ENCODE assay signal across 10 cellular contexts in genomic region chr2:204842731-204843490, GRCh38.
DNase-seq lines count a peak whose midpoint lies in the region; ATAC-seq lines count a peak whose summit lies in the region.
"Had no signal": no experiment of that assay in that cellular context is flagged by ENCODE, and none has a peak within 500 bp of the region (broad histone marks: within the 10 kb centered on the region; RNA-seq: fewer than 3 reads in every experiment).

No MANE protein-coding gene starts in this region.

- H3K9me3 Mint-ChIP-seq in activated naive CD4-positive, alpha-beta T cell treated with anti-CD3 and anti-CD28 coated beads, Interleukin-2, amount 50 U/mL, for 72 hours, result no peaks in the 10 kb centered on the region
- H3K9me3 Mint-ChIP-seq in stimulated activated naive CD8-positive, alpha-beta T cell treated with anti-CD3 and anti-CD28 coated beads, Interleukin-15, amount 100 ng/mL, for 72 hours, result no peaks in the 10 kb centered on the region

- no peaks in the 10 kb centered on the region for H3K27me3 Mint-ChIP-seq in stimulated activated naive CD8-positive, alpha-beta T cell treated with anti-CD3 and anti-CD28 coated beads, Interleukin-15, amount 100 ng/mL, for 72 hours
- H3K27me3 Mint-ChIP-seq: B cell had no signal

- H3K4me1 Mint-ChIP-seq in stimulated activated naive CD8-positive, alpha-beta T cell treated with anti-CD3 and anti-CD28 coated beads, Interleukin-15, amount 100 ng/mL, for 72 hours, result peaks cover 16% of the 10 kb centered on the region
- H3K4me1 Mint-ChIP-seq: B cell had no signal

- peak; percentile 86 to 92 for ATAC-seq in activated CD4-positive, CD25-positive, alpha-beta regulatory T cell treated with anti-CD3 and anti-CD28 coated beads, Interleukin-2, amount 50 U/mL, for 24 hours
- ATAC-seq in activated naive CD4-positive, alpha-beta T cell treated with anti-CD3 and anti-CD28 coated beads, Interleukin-2, amount 50 U/mL, for 72 hours, result peak; percentile 75 to 98
- ATAC-seq in stimulated activated naive CD8-positive, alpha-beta T cell treated with anti-CD3 and anti-CD28 coated beads, Interleukin-15, amount 100 ng/mL, for 72 hours, result peak; percentile 91
- no peak for ATAC-seq in HG02938 (IDR thresholded peaks at IDR 0.05; ENCODE audit: unreplicated experiment)

- DNase-seq in activated CD4-positive, CD25-positive, alpha-beta regulatory T cell (lab: John Stamatoyannopoulos, UW), result no peak
- DNase-seq in activated naive CD4-positive, alpha-beta T cell treated with anti-CD3 and anti-CD28 coated beads, Interleukin-2, amount 50 U/mL, for 72 hours (ENCODE audit: low spot score in 2 of 2), result peak in 1 of 2 donors; percentile 9
- DNase-seq in inferior parietal cortex (ENCODE audit: extremely low spot score), result peak; percentile 58
- DNase-seq in stimulated activated naive CD8-positive, alpha-beta T cell treated with anti-CD3 and anti-CD28 coated beads, Interleukin-15, amount 100 ng/mL, for 72 hours, result peak in 1 of 2 donors; percentile 10
- no peak for DNase-seq in activated CD4-positive, CD25-positive, alpha-beta regulatory T cell treated with anti-CD3 and anti-CD28 coated beads, Interleukin-2, amount 50 U/mL, for 72 hours
- DNase-seq in HUDEP-2 (lab: John Stamatoyannopoulos, UW; ENCODE audit: unreplicated experiment in 76 of 76), result no peak
- DNase-seq: NCI-H1048 had no signal

- no peak overlapping the region for H3K4me3 Mint-ChIP-seq in stimulated activated naive CD8-positive, alpha-beta T cell treated with anti-CD3 and anti-CD28 coated beads, Interleukin-15, amount 100 ng/mL, for 72 hours
- H3K4me3 Mint-ChIP-seq: B cell had no signal

- peak overlapping the region in 1 of 2 donors; percentile 46 for H3K27ac Mint-ChIP-seq in activated naive CD4-positive, alpha-beta T cell treated with anti-CD3 and anti-CD28 coated beads, Interleukin-2, amount 50 U/mL, for 72 hours
- H3K27ac Mint-ChIP-seq in stimulated activated naive CD8-positive, alpha-beta T cell treated with anti-CD3 and anti-CD28 coated beads, Interleukin-15, amount 100 ng/mL, for 72 hours, result peak overlapping the region; percentile 68 to 84
- H3K27ac Mint-ChIP-seq: B cell had no signal

- H3K36me3 Mint-ChIP-seq in activated naive CD4-positive, alpha-beta T cell treated with anti-CD3 and anti-CD28 coated beads, Interleukin-2, amount 50 U/mL, for 72 hours, result no peaks in the 10 kb centered on the region
